9 cellular contexts compared by ENCODE assay signal in genomic region chr11:2825261-2825885, GRCh38.
DNase-seq lines count a peak whose midpoint lies in the region; ATAC-seq, FAIRE-seq and TF ChIP-seq lines count a peak whose summit lies in the region.
"Had no signal": no experiment of that assay in that cellular context is flagged by ENCODE, and none has a peak within 500 bp of the region (broad histone marks: within the 10 kb centered on the region; RNA-seq: fewer than 3 reads in every experiment).

No MANE protein-coding gene starts in this region.

- H3K4me3 Mint-ChIP-seq in nephron progenitor cell, result no peak overlapping the region
- H3K4me3 Mint-ChIP-seq: activated naive CD8-positive, alpha-beta T cell had no signal

- peaks cover 68% of the 10 kb centered on the region for H3K9me3 Mint-ChIP-seq in nephron progenitor cell

- peaks cover 31% of the 10 kb centered on the region for H3K4me1 Mint-ChIP-seq in nephron progenitor cell

- peak; percentile 79 for ATAC-seq in Right ventricle myocardium inferior

- no peak for FAIRE-seq in GM19239 (lab: Jason Lieb, UNC)

- H3K4me3 ChIP-seq in fibroblast of mammary gland (ENCODE audit: control insufficient read depth, low read depth, low read length), result no peak overlapping the region

- peak; percentile 3 for TF ChIP-seq CTCF in fibroblast of mammary gland (conservative IDR thresholded peaks at IDR 0.05; ENCODE audit: control insufficient read depth, insufficient read depth, low read depth, low read length)
- no peak for TF ChIP-seq CTCF in nephron progenitor cell (IDR thresholded peaks at IDR 0.05)

- H3K27ac Mint-ChIP-seq in nephron progenitor cell, result peak overlapping the region; percentile 83
- H3K27ac Mint-ChIP-seq: activated naive CD8-positive, alpha-beta T cell had no signal

- peak; percentile 91 for DNase-seq in Right ventricle myocardium inferior (ENCODE audit: missing footprints)
- DNase-seq in cardiac septum (ENCODE audit: low spot score), result no peak
- peak; percentile 70 for DNase-seq in fibroblast of mammary gland (ENCODE audit: low read depth)
- DNase-seq in nephron progenitor cell, result no peak
- no peak for DNase-seq in DMS114 treated with DMSO at 0.1 percent for 48 hours (lab: John Stamatoyannopoulos, UW; ENCODE audit: unreplicated experiment)
- DNase-seq in inferior parietal cortex (ENCODE audit: extremely low spot score), result no peak
- no peak for DNase-seq in GM19239 (ENCODE audit: insufficient read length, low spot score)
- DNase-seq in stimulated activated CD4-positive, alpha-beta T cell treated with anti-CD3 and anti-CD28 coated beads, Interleukin-12 subunit alpha, Interleukin-12 subunit beta, amount 100 ng/mL, for 4 hours, result no peak

- peaks cover 37% of the 10 kb centered on the region for H3K36me3 Mint-ChIP-seq in nephron progenitor cell (ENCODE audit: low read depth)

- intact Hi-C loops in Right ventricle myocardium inferior (cut with DNase I) (loop anchor here (2.0 kb wide), 2 partner anchors 15 to 59 kb away; partner anchors contain the start of gene CDKN1C), cardiac septum (cut with DNase I) (no loop called here)

- peaks cover 16% of the 10 kb centered on the region for H3K27me3 Mint-ChIP-seq in nephron progenitor cell (ENCODE audit: low read depth, poor library complexity)
- H3K27me3 Mint-ChIP-seq: activated naive CD8-positive, alpha-beta T cell had no signal

Comparison
In these comparisons a context has a peak if more than half of its experiments do, and no peak if none do; other contexts are left out.
1. DNase-seq: peak in Right ventricle myocardium inferior (single experiment) and fibroblast of mammary gland (single experiment); none in cardiac septum (single experiment), nephron progenitor cell (single experiment), DMS114 treated with DMSO at 0.1 percent for 48 hours (single experiment), inferior parietal cortex (single experiment), GM19239 (single experiment) and stimulated activated CD4-positive, alpha-beta T cell treated with anti-CD3 and anti-CD28 coated beads, Interleukin-12 subunit alpha, Interleukin-12 subunit beta, amount 100 ng/mL, for 4 hours (single experiment).